In genomic region chr19:48477696-48478338, GRCh38 we compare ENCODE assay signal across 26 cellular contexts. TPM values are rescaled to one million over a fixed set of nuclear protein-coding genes. Genes with fewer than 3 reads are reported as not detected.
"Had no signal": no experiment of that assay in that cellular context is flagged by ENCODE, and none has a peak within 500 bp of the region (broad histone marks: within the 10 kb centered on the region; RNA-seq: fewer than 3 reads in every experiment).

No MANE protein-coding gene starts in this region.

- H3K27me3 Mint-ChIP-seq: naive thymus-derived CD8-positive, alpha-beta T cell; type B pancreatic cell had no signal

- H3K27ac ChIP-seq: coronary artery, foreskin keratinocyte, heart right ventricle, left lung, lower lobe of right lung, neutrophil, prostate gland, right atrium auricular region, testis, tibial artery had no signal

- DNase-seq: dermis blood vessel endothelial cell; effector memory CD4-positive, alpha-beta T cell; foreskin keratinocyte; heart right ventricle; hippocampal formation; left cardiac atrium; left lung; lower lobe of right lung; naive thymus-derived CD8-positive, alpha-beta T cell; sigmoid colon; stimulated activated CD4-positive, alpha-beta T cell treated with anti-CD3 and anti-CD28 coated beads, Interleukin-2, amount 100 ng/mL, for 24 hours; stimulated activated CD4-positive, alpha-beta T cell treated with anti-CD3 and anti-CD28 coated beads, Interleukin-4, amount 100 ng/mL, for 24 hours; stimulated activated naive CD8-positive, alpha-beta T cell treated with anti-CD3 and anti-CD28 coated beads, Interleukin-15, Interleukin-2, amounts not matched to agents 100 U/mL and 50 U/mL, for 24 hours; substantia nigra; testis; tibial artery had no signal

- H3K9me3 Mint-ChIP-seq: naive thymus-derived CD8-positive, alpha-beta T cell; stimulated activated effector memory CD8-positive, alpha-beta T cell treated with anti-CD3 and anti-CD28 coated beads, Interleukin-12 subunit alpha, Interleukin-12 subunit beta, amount 100 ng/mL, for 72 hours; type B pancreatic cell had no signal

- H3K27ac Mint-ChIP-seq: stimulated activated effector memory CD8-positive, alpha-beta T cell treated with anti-CD3 and anti-CD28 coated beads, Interleukin-12 subunit alpha, Interleukin-12 subunit beta, amount 100 ng/mL, for 72 hours; type B pancreatic cell had no signal

- H3K9me3 ChIP-seq: esophagus muscularis mucosa, gastroesophageal sphincter, heart right ventricle, left lung, lower lobe of right lung, neutrophil, prostate gland, right atrium auricular region, sigmoid colon, testis, tibial artery had no signal

- ATAC-seq: foreskin keratinocyte; gastroesophageal sphincter; heart right ventricle; left cardiac atrium; left lung; lower lobe of right lung; naive thymus-derived CD8-positive, alpha-beta T cell; stimulated activated effector memory CD8-positive, alpha-beta T cell treated with anti-CD3 and anti-CD28 coated beads, Interleukin-12 subunit alpha, Interleukin-12 subunit beta, amount 100 ng/mL, for 72 hours; stimulated activated naive CD8-positive, alpha-beta T cell treated with anti-CD3 and anti-CD28 coated beads, Interleukin-15, Interleukin-2, amounts not matched to agents 100 U/mL and 50 U/mL, for 24 hours had no signal

- H3K4me3 ChIP-seq: coronary artery, esophagus muscularis mucosa, gastroesophageal sphincter, heart right ventricle, left lung, lower lobe of right lung, prostate gland, right atrium auricular region, sigmoid colon, testis, tibial artery had no signal

- H3K4me3 Mint-ChIP-seq: stimulated activated effector memory CD8-positive, alpha-beta T cell treated with anti-CD3 and anti-CD28 coated beads, Interleukin-12 subunit alpha, Interleukin-12 subunit beta, amount 100 ng/mL, for 72 hours; type B pancreatic cell had no signal

- H3K27me3 ChIP-seq: esophagus muscularis mucosa, foreskin keratinocyte, gastroesophageal sphincter, heart right ventricle, right atrium auricular region, sigmoid colon, testis, tibial artery had no signal

- H3K4me1 ChIP-seq: foreskin keratinocyte, prostate gland, testis had no signal

RNA-seq across cellular contexts. Expression of gene LMTK3, which starts 33.8 kb away (rescaled TPM):
- total RNA-seq: dermis blood vessel endothelial cell, skeletal muscle tissue had no signal
- polyA plus RNA-seq: fibroblast of lung had no signal
